In genomic region chr4:182788197-182788596, GRCh38 we compare ENCODE assay signal across 19 cellular contexts.
A peak's percentile ranks its signal among the peaks of the same experiment; 100 is the strongest.
DNase-seq lines count a peak whose midpoint lies in the region; TF ChIP-seq lines count a peak whose summit lies in the region.
"Had no signal": no experiment of that assay in that cellular context is flagged by ENCODE, and none has a peak within 500 bp of the region (broad histone marks: within the 10 kb centered on the region; RNA-seq: fewer than 3 reads in every experiment).

No MANE protein-coding gene starts in this region.

- H3K79me2 ChIP-seq in osteoblast (ENCODE audit: insufficient read depth, low read length) (no peaks in the 10 kb centered on the region), hepatocyte (no peaks in the 10 kb centered on the region)

- H3K4me2 ChIP-seq in osteoblast (ENCODE audit: insufficient read depth, low read length) = no peak overlapping the region
- H3K4me2 ChIP-seq in hepatocyte = no peak overlapping the region
- H3K4me2 ChIP-seq: GM23338 had no signal

- H3K4me1 ChIP-seq in osteoblast (ENCODE audit: insufficient read depth, low read length) (no peaks in the 10 kb centered on the region), hepatocyte (ENCODE audit: insufficient read depth) (no peaks in the 10 kb centered on the region)

- no peak overlapping the region for H3K4me3 Mint-ChIP-seq in activated CD4-positive, alpha-beta memory T cell treated with anti-CD3 and anti-CD28 coated beads, Interleukin-2, amount 10 ng/mL, durations not matched to agents 7 days and 5 days
- H3K4me3 Mint-ChIP-seq: CD4-positive, alpha-beta memory T cell; GM23338; H9 had no signal

- H2AFZ ChIP-seq in osteoblast (ENCODE audit: low read length) = no peak overlapping the region
- H2AFZ ChIP-seq in hepatocyte = no peak overlapping the region
- H2AFZ ChIP-seq: GM23338 had no signal

- H3K9me3 Mint-ChIP-seq in activated CD4-positive, alpha-beta memory T cell treated with anti-CD3 and anti-CD28 coated beads, Interleukin-2, amount 10 ng/mL, durations not matched to agents 7 days and 5 days = no peaks in the 10 kb centered on the region

- no peaks in the 10 kb centered on the region for H3K36me3 Mint-ChIP-seq in activated CD4-positive, alpha-beta memory T cell treated with anti-CD3 and anti-CD28 coated beads, Interleukin-2, amount 10 ng/mL, durations not matched to agents 7 days and 5 days (ENCODE audit: low read depth)
- H3K36me3 Mint-ChIP-seq: CD4-positive, alpha-beta memory T cell had no signal

- DNase-seq in DMS153 (lab: John Stamatoyannopoulos, UW) = peak; percentile 31
- no peak for DNase-seq in DMS153 treated with DMSO at 0.1 percent for 48 hours (lab: John Stamatoyannopoulos, UW; ENCODE audit: unreplicated experiment)
- DNase-seq in NCI-H1694 (lab: John Stamatoyannopoulos, UW) = peak; percentile 18
- peak; percentile 25 for DNase-seq in cerebellar cortex (ENCODE audit: low spot score)
- peak; percentile 46 for DNase-seq in osteoblast (ENCODE audit: insufficient read length, low spot score, missing footprints)
- DNase-seq in brain microvascular endothelial cell = no peak
- DNase-seq in hepatocyte (ENCODE audit: low spot score) = no peak
- DNase-seq in activated CD4-positive, alpha-beta memory T cell treated with anti-CD3 and anti-CD28 coated beads, Interleukin-2, amount 10 ng/mL, durations not matched to agents 7 days and 5 days = no peak
- DNase-seq: ACHN; AML-193; C1 segment of cervical spinal cord; Calu3; CD4-positive, alpha-beta memory T cell; DND-41; GDM1; H9 had no signal

- no peak overlapping the region for H3K27ac Mint-ChIP-seq in activated CD4-positive, alpha-beta memory T cell treated with anti-CD3 and anti-CD28 coated beads, Interleukin-2, amount 10 ng/mL, durations not matched to agents 7 days and 5 days
- H3K27ac Mint-ChIP-seq: CD4-positive, alpha-beta memory T cell; GM23338 had no signal

- H3K4me1 Mint-ChIP-seq in activated CD4-positive, alpha-beta memory T cell treated with anti-CD3 and anti-CD28 coated beads, Interleukin-2, amount 10 ng/mL, durations not matched to agents 7 days and 5 days = no peaks in the 10 kb centered on the region
- H3K4me1 Mint-ChIP-seq: CD4-positive, alpha-beta memory T cell; GM23338; H9 had no signal

- TF ChIP-seq CTCF in osteoblast (IDR thresholded peaks at IDR 0.05; ENCODE audit: extremely low read depth, low read depth, low read length) (no peak), brain microvascular endothelial cell (IDR thresholded peaks at IDR 0.05; ENCODE audit: low read depth, low read length, missing control alignments) (no peak), hepatocyte (IDR thresholded peaks at IDR 0.05; ENCODE audit: poor library complexity) (no peak)

- no peaks in the 10 kb centered on the region for H4K20me1 ChIP-seq in osteoblast (ENCODE audit: insufficient read depth, low read length)
- no peaks in the 10 kb centered on the region for H4K20me1 ChIP-seq in hepatocyte (ENCODE audit: insufficient read depth, poor library complexity, severe bottlenecking)

- in situ Hi-C loops in brain microvascular endothelial cell (cut with HindIII; ENCODE audit: low pct_ligation_motif_present, low sequenced_read_pairs) = no loop called here

- H3K27me3 Mint-ChIP-seq in activated CD4-positive, alpha-beta memory T cell treated with anti-CD3 and anti-CD28 coated beads, Interleukin-2, amount 10 ng/mL, durations not matched to agents 7 days and 5 days = no peaks in the 10 kb centered on the region

- CTCF ChIA-PET in activated CD4-positive, alpha-beta memory T cell treated with anti-CD3 and anti-CD28 coated beads, Interleukin-2, amount 10 ng/mL, durations not matched to agents 7 days and 5 days (lab: Charles Lee) = interaction anchor here (0.6 kb wide), 1 partner anchor 19 kb away, joined by 5 read pairs; no protein-coding TSS in a partner anchor

- H3K9me3 ChIP-seq in osteoblast (ENCODE audit: low read depth, low read length) = no peaks in the 10 kb centered on the region
- no peaks in the 10 kb centered on the region for H3K9me3 ChIP-seq in hepatocyte (ENCODE audit: low read depth)

- H3K27ac ChIP-seq in osteoblast (ENCODE audit: low read depth, low read length) (no peak overlapping the region), brain microvascular endothelial cell (no peak overlapping the region), hepatocyte (no peak overlapping the region)
- H3K27ac ChIP-seq: 22Rv1 had no signal

- H3K27me3 ChIP-seq in osteoblast (ENCODE audit: insufficient read depth, low read length) (no peaks in the 10 kb centered on the region), brain microvascular endothelial cell (replicated peaks) (no peaks in the 10 kb centered on the region), hepatocyte (no peaks in the 10 kb centered on the region)

- H3K4me3 ChIP-seq in osteoblast (ENCODE audit: insufficient read depth, low read length) (no peak overlapping the region), brain microvascular endothelial cell (ENCODE audit: low read depth, low read length) (no peak overlapping the region), hepatocyte (no peak overlapping the region)
- H3K4me3 ChIP-seq: GM12878, GM23338 had no signal

- POLR2A ChIA-PET in activated CD4-positive, alpha-beta memory T cell treated with anti-CD3 and anti-CD28 coated beads, Interleukin-2, amount 10 ng/mL, durations not matched to agents 7 days and 5 days (lab: Charles Lee) = no interaction called here

- WGBS in hepatocyte (ENCODE audit: low lambda C conversion rate, missing lambda C conversion rate) = 95% methylated on average over 7 of the region's 7 CpGs

- H3K9me2 ChIP-seq in hepatocyte (replicated peaks; ENCODE audit: insufficient read depth) = no peaks in the 10 kb centered on the region

- H3K36me3 ChIP-seq in osteoblast (ENCODE audit: insufficient read depth, low read length) (no peaks in the 10 kb centered on the region), brain microvascular endothelial cell (replicated peaks) (no peaks in the 10 kb centered on the region), hepatocyte (replicated peaks; ENCODE audit: insufficient read depth, low read depth) (no peaks in the 10 kb centered on the region)

Comparison
In these comparisons a context has a peak if more than half of its experiments do, and no peak if none do; other contexts are left out.
1. DNase-seq: peak in DMS153 (single experiment), NCI-H1694 (single experiment), cerebellar cortex (single experiment) and osteoblast (single experiment); none in DMS153 treated with DMSO at 0.1 percent for 48 hours (single experiment), brain microvascular endothelial cell (single experiment), hepatocyte (single experiment) and activated CD4-positive, alpha-beta memory T cell treated with anti-CD3 and anti-CD28 coated beads, Interleukin-2, amount 10 ng/mL, durations not matched to agents 7 days and 5 days (single experiment).